In genomic region chr7:5690931-5691461, GRCh38 we compare ENCODE assay signal across 8 cellular contexts.
A peak's percentile ranks its signal among the peaks of the same experiment; 100 is the strongest.
DNase-seq lines count a peak whose midpoint lies in the region; ATAC-seq and TF ChIP-seq lines count a peak whose summit lies in the region.

No MANE protein-coding gene starts in this region.

- H3K27ac ChIP-seq in tibial nerve = peak overlapping the region; percentile 62 to 85 (median 73)

- H3K36me3 ChIP-seq in tibial nerve = no peaks in the 10 kb centered on the region

- peaks cover 95% of the 10 kb centered on the region for H3K4me1 Mint-ChIP-seq in activated T-cell treated with anti-CD3 and anti-CD28 coated beads, Interleukin-2, amount 50 U/mL, for 4 hours (ENCODE audit: low read depth)
- peaks cover 51% of the 10 kb centered on the region for H3K4me1 Mint-ChIP-seq in MCF 10A (ENCODE audit: insufficient read depth, unreplicated experiment)
- peaks cover 53% of the 10 kb centered on the region for H3K4me1 Mint-ChIP-seq in memory B cell

- no peak for TF ChIP-seq EP300 in tibial nerve (IDR thresholded peaks at IDR 0.05)

- no peaks in the 10 kb centered on the region for H3K9me3 Mint-ChIP-seq in activated T-cell treated with anti-CD3 and anti-CD28 coated beads, Interleukin-2, amount 50 U/mL, for 4 hours
- no peaks in the 10 kb centered on the region for H3K9me3 Mint-ChIP-seq in MCF 10A (ENCODE audit: unreplicated experiment)
- H3K9me3 Mint-ChIP-seq in memory B cell = no peaks in the 10 kb centered on the region

- peak overlapping the region; percentile 97 for H3K27ac Mint-ChIP-seq in MCF 10A (ENCODE audit: low read depth, unreplicated experiment)
- H3K27ac Mint-ChIP-seq in memory B cell = peak overlapping the region; percentile 100

- H3K4me1 ChIP-seq in tibial nerve = peaks cover 3 to 92% (median 73%) of the 10 kb centered on the region in 4 donors

- no TSS peak for BruUV-seq in MCF 10A (replicated peaks; lab: Mats Ljungman, UMichigan)

- intact Hi-C loops in MCF 10A (cut with micrococcal nuclease) (no loop called here), sciatic nerve (cut with DNase I) (no loop called here)

- H3K27me3 Mint-ChIP-seq in activated T-cell treated with anti-CD3 and anti-CD28 coated beads, Interleukin-2, amount 50 U/mL, for 4 hours (ENCODE audit: low read depth) = no peaks in the 10 kb centered on the region
- H3K27me3 Mint-ChIP-seq in MCF 10A (ENCODE audit: insufficient read depth, unreplicated experiment) (no peaks in the 10 kb centered on the region), memory B cell (no peaks in the 10 kb centered on the region)

- no peaks in the 10 kb centered on the region for H3K9me3 ChIP-seq in tibial nerve

- H3K4me3 ChIP-seq in tibial nerve = no peak overlapping the region

- H3K4me3 Mint-ChIP-seq in activated T-cell treated with anti-CD3 and anti-CD28 coated beads, Interleukin-2, amount 50 U/mL, for 4 hours = peak overlapping the region; percentile 42
- H3K4me3 Mint-ChIP-seq in MCF 10A (ENCODE audit: unreplicated experiment) (peak overlapping the region; percentile 67), memory B cell (no peak overlapping the region)

- no peaks in the 10 kb centered on the region for H3K27me3 ChIP-seq in tibial nerve

- POLR2A ChIA-PET in MCF 10A (lab: Yijun Ruan, JAX) = interaction anchor here (0.6 to 5.9 kb wide), 7 partner anchors 11 to 333 kb away, joined by 3 to 92 read pairs (median 4); no protein-coding TSS in a partner anchor

- TF ChIP-seq CTCF in MCF 10A (IDR thresholded peaks at IDR 0.05; ENCODE audit: unreplicated experiment) = no peak
- no peak for TF ChIP-seq CTCF in tibial nerve (IDR thresholded peaks at IDR 0.05)

- DNase-seq in activated T-cell treated with anti-CD3 and anti-CD28 coated beads, Interleukin-2, amount 50 U/mL, for 4 hours = no peak
- no peak for DNase-seq in activated T-cell treated with anti-CD3 and anti-CD28 coated beads for 4 hours
- DNase-seq in MCF 10A (ENCODE audit: unreplicated experiment) = no peak
- DNase-seq in memory B cell (ENCODE audit: low spot score in 2 of 2) = no peak
- no peak for DNase-seq in tibial nerve (ENCODE audit: low spot score in 2 of 2)
- no peak for DNase-seq in middle frontal gyrus (ENCODE audit: extremely low spot score, low spot score)
- no peak for DNase-seq in sciatic nerve (ENCODE audit: low spot score)

- ATAC-seq in activated T-cell treated with anti-CD3 and anti-CD28 coated beads, Interleukin-2, amount 50 U/mL, for 4 hours = no peak
- ATAC-seq in memory B cell (ENCODE audit: low read depth) (no peak), HG02885 (IDR thresholded peaks at IDR 0.05; ENCODE audit: poor library complexity, unreplicated experiment) (no peak), sciatic nerve (no peak)

- no peak for TF ChIP-seq POLR2A in tibial nerve (IDR thresholded peaks at IDR 0.05)

- H3K36me3 Mint-ChIP-seq in activated T-cell treated with anti-CD3 and anti-CD28 coated beads, Interleukin-2, amount 50 U/mL, for 4 hours (ENCODE audit: insufficient read depth) = peaks cover 18% of the 10 kb centered on the region
- H3K36me3 Mint-ChIP-seq in MCF 10A (ENCODE audit: insufficient read depth, unreplicated experiment) (peaks cover 19% of the 10 kb centered on the region), memory B cell (peaks cover 11% of the 10 kb centered on the region)

- CTCF ChIA-PET in MCF 10A (lab: Yijun Ruan, JAX) = interaction anchor here (0.6 to 5.5 kb wide), 8 partner anchors 10 to 207 kb away, joined by 3 to 49 read pairs (median 6); no protein-coding TSS in a partner anchor

- 61 to 65% methylated on average over 12 of the region's 12 CpGs for WGBS in tibial nerve, 2 donors
